21 cellular contexts compared by ENCODE assay signal in the genomic region with DNA sequence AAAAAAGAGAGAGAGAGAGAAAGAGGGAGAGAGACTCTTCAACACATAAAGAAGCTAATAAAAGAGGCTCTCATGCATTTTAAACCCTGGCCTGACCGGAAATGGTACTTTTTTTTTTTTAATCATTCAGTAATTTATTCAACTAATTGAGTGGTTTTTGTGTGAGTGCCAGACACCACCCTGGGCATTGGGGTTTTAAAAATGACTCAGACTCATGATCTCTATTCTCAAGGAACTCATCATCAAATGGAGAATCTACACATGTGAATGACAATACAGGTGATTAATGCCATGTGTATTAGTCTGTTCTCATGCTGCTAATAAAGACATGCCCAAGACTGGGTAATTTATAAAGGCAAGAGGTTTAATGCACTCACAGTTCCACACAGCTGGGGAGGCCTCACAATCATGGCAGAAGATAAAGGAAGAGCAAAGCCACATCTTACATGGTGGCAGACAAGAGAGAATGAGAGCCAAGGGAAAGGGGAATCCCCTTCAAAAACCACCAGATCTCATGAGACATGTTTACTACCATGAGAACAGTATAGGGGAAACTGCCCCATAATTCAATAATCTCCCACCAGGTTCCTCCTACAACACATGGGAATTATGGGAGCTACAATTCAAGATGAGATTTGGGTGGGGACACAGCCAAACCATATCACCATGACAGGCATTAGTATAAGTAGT.
"Had no signal": no experiment of that assay in that cellular context is flagged by ENCODE, and none has a peak within 500 bp of the region (broad histone marks: within the 10 kb centered on the region; RNA-seq: fewer than 3 reads in every experiment).

No MANE protein-coding gene starts in this region.

- H3K27ac Mint-ChIP-seq: natural killer cell, progenitor cell of endocrine pancreas, type B pancreatic cell had no signal

- H3K36me3 Mint-ChIP-seq: natural killer cell, type B pancreatic cell had no signal

- H3K27me3 ChIP-seq: dorsolateral prefrontal cortex, hepatocyte, pancreas, thyroid gland had no signal

- H3K9me3 ChIP-seq: pancreas, thyroid gland had no signal

- ATAC-seq: left lobe of liver, mucosa of descending colon, natural killer cell, pancreas had no signal

- H2AFZ ChIP-seq: hepatocyte had no signal

- H3K4me1 ChIP-seq: pancreas had no signal

- FAIRE-seq: pancreas, small intestine, urothelium cell line had no signal

- H3K4me3 ChIP-seq: dorsolateral prefrontal cortex, hepatocyte, mucosa of descending colon, pancreas, thyroid gland had no signal

- H3K36me3 ChIP-seq: pancreas, thyroid gland had no signal

- H3K4me2 ChIP-seq: hepatocyte had no signal

- H3K79me2 ChIP-seq: hepatocyte had no signal

- DNase-seq: cortex of kidney; dorsolateral prefrontal cortex; effector CD8-positive, alpha-beta T cell; foreskin fibroblast; head of caudate nucleus; kidney glomerular epithelial cell; mammary epithelial cell; mucosa of descending colon; natural killer cell; occipital lobe; pancreas; right cardiac atrium; small intestine; stimulated activated CD4-positive, alpha-beta T cell treated with anti-CD3 and anti-CD28 coated beads, Interleukin-12 subunit alpha, Interleukin-12 subunit beta, amount 100 ng/mL, for 4 hours; stimulated activated naive CD4-positive, alpha-beta T cell treated with Interleukin-2 at 50 U/mL for 16 hours; thyroid gland had no signal

- H3K27ac ChIP-seq: dorsolateral prefrontal cortex, hepatocyte, pancreas, thyroid gland had no signal

- H3K9me3 Mint-ChIP-seq: type B pancreatic cell had no signal

- H3K4me3 Mint-ChIP-seq: natural killer cell, type B pancreatic cell had no signal
